1 cellular context compared by ENCODE assay signal in the genomic region with DNA sequence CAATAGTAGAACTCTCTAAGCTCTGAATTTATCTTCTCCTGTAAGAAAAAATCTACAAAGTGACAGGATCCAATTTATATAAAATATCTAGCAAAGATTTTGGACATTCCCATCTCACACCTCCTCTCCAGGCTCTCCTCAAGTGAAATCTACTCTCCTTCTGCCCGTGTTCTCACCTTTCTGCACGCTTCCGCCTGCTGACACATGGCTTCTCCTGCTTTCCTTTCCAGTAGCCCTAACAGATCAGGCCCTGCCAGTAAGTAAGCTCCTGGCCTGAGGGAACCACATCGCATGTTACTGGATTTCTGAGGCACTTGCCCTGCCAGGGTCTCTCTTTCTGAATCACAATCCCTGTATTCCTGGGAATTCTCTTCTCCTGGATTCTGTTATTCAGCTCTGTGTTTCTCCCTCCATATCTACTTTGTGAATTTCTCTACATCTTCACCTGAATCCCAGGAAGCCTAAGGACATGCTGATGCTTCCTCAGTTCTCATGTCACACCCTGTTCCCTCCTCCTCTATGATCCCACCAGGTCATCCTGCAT.
TF ChIP-seq lines count a peak whose summit lies in the region.

No MANE protein-coding gene starts in this region.

TF ChIP-seq in IMR-90, 13 proteins besides CTCF, POLR2A, EP300 and RAD21 (continued from another document):
- TF ChIP-seq RFX5 (IDR thresholded peaks at IDR 0.05; ENCODE audit: low read depth, low read length) (no peak), NFE2L2 (IDR thresholded peaks at IDR 0.05; ENCODE audit: low read depth, low read length) (no peak), MAFK (IDR thresholded peaks at IDR 0.05; ENCODE audit: low read depth, low read length) (no peak), FOS (IDR thresholded peaks at IDR 0.05; ENCODE audit: low read depth, low read length) (no peak)
TF ChIP-seq in IMR-90: peak in this region for 0.
